8 cellular contexts compared by ENCODE assay signal in genomic region chr3:17023006-17023664, GRCh38.
DNase-seq lines count a peak whose midpoint lies in the region; ATAC-seq lines count a peak whose summit lies in the region.

No MANE protein-coding gene starts in this region.

- H3K4me2 ChIP-seq in mesenchymal stem cell (ENCODE audit: low read length, poor library complexity, severe bottlenecking), result no peak overlapping the region

- CTCF ChIA-PET in activated CD4-positive, alpha-beta memory T cell treated with anti-CD3 and anti-CD28 coated beads, Interleukin-2, amount 10 ng/mL, durations not matched to agents 7 days and 5 days (lab: Charles Lee), result interaction anchor here (0.9 to 1.6 kb wide), 2 partner anchors 139 to 194 kb away, joined by 3 to 4 read pairs; no protein-coding TSS in a partner anchor

- peaks cover 0 to 2% of the 10 kb centered on the region in 2 experiments for H3K36me3 ChIP-seq in mesenchymal stem cell (ENCODE audit: control insufficient read depth in 1 of 2, insufficient read depth in 2 of 2, low read depth in 1 of 2, low read length in 2 of 2)

- H2BK120ac ChIP-seq in mesenchymal stem cell (ENCODE audit: low read depth, low read length), result no peak overlapping the region

- no peak overlapping the region for H3K4me3 ChIP-seq in mesenchymal stem cell (ENCODE audit: insufficient read depth in 1 of 2, low read depth in 1 of 2, low read length in 2 of 2)

- no peaks in the 10 kb centered on the region for H3K27me3 ChIP-seq in mesenchymal stem cell (ENCODE audit: control insufficient read depth in 1 of 2, insufficient read depth in 1 of 2, low read length in 2 of 2)

- H3K36me3 Mint-ChIP-seq in activated CD4-positive, alpha-beta memory T cell treated with anti-CD3 and anti-CD28 coated beads, Interleukin-2, amount 10 ng/mL, durations not matched to agents 7 days and 5 days (ENCODE audit: low read depth), result peaks cover 46% of the 10 kb centered on the region

- no peak overlapping the region for H3K4ac ChIP-seq in mesenchymal stem cell (ENCODE audit: low read depth in 1 of 2, low read length in 2 of 2)

- H4K91ac ChIP-seq in mesenchymal stem cell (ENCODE audit: low read length), result no peak overlapping the region

- DNase-seq in activated CD4-positive, alpha-beta memory T cell treated with anti-CD3 and anti-CD28 coated beads, Interleukin-2, amount 10 ng/mL, durations not matched to agents 7 days and 5 days, result peak; percentile 50
- DNase-seq in mesenchymal stem cell (peak; percentile 16), NCI-H1694 (lab: John Stamatoyannopoulos, UW) (no peak), DMS153 (lab: John Stamatoyannopoulos, UW) (no peak), GDM1 (lab: John Stamatoyannopoulos, UW) (no peak)

- H2BK12ac ChIP-seq in mesenchymal stem cell (ENCODE audit: low read length in 2 of 2), result no peak overlapping the region

- WGBS in mesenchymal stem cell, result 47% methylated on average over 3 of the region's 6 CpGs

- no peak overlapping the region for H3K27ac ChIP-seq in mesenchymal stem cell (ENCODE audit: low read length, poor library complexity, severe bottlenecking)

- no peaks in the 10 kb centered on the region for H3K27me3 Mint-ChIP-seq in activated CD4-positive, alpha-beta memory T cell treated with anti-CD3 and anti-CD28 coated beads, Interleukin-2, amount 10 ng/mL, durations not matched to agents 7 days and 5 days

- no peak overlapping the region for H3K14ac ChIP-seq in mesenchymal stem cell (ENCODE audit: low read length in 2 of 2)

- ATAC-seq in GM18508 (IDR thresholded peaks at IDR 0.05; ENCODE audit: insufficient read depth, unreplicated experiment) (peak; percentile 92), HG02884 (IDR thresholded peaks at IDR 0.05; ENCODE audit: unreplicated experiment) (peak; percentile 93), esophagus mucosa (no peak)

- POLR2A ChIA-PET in activated CD4-positive, alpha-beta memory T cell treated with anti-CD3 and anti-CD28 coated beads, Interleukin-2, amount 10 ng/mL, durations not matched to agents 7 days and 5 days (lab: Charles Lee), result interaction anchor here (1.0 kb wide), 1 partner anchor 28 kb away, joined by 4 read pairs; no protein-coding TSS in a partner anchor

- no peak overlapping the region for H2BK5ac ChIP-seq in mesenchymal stem cell (ENCODE audit: low read depth, low read length, poor library complexity, severe bottlenecking)

- H2AFZ ChIP-seq in mesenchymal stem cell (ENCODE audit: low read depth, low read length), result no peak overlapping the region

- H3K23ac ChIP-seq in mesenchymal stem cell (ENCODE audit: low read length in 2 of 2), result no peak overlapping the region

- no peaks in the 10 kb centered on the region for H3K9me3 ChIP-seq in mesenchymal stem cell (ENCODE audit: control insufficient read depth, low read length)

- peaks cover 34% of the 10 kb centered on the region for H3K4me1 Mint-ChIP-seq in activated CD4-positive, alpha-beta memory T cell treated with anti-CD3 and anti-CD28 coated beads, Interleukin-2, amount 10 ng/mL, durations not matched to agents 7 days and 5 days

- H2AK5ac ChIP-seq in mesenchymal stem cell (ENCODE audit: low read length, severe bottlenecking), result no peak overlapping the region

- no peaks in the 10 kb centered on the region for H3K9me3 Mint-ChIP-seq in activated CD4-positive, alpha-beta memory T cell treated with anti-CD3 and anti-CD28 coated beads, Interleukin-2, amount 10 ng/mL, durations not matched to agents 7 days and 5 days

- H3K27ac Mint-ChIP-seq in activated CD4-positive, alpha-beta memory T cell treated with anti-CD3 and anti-CD28 coated beads, Interleukin-2, amount 10 ng/mL, durations not matched to agents 7 days and 5 days, result peak overlapping the region; percentile 52

- no peaks in the 10 kb centered on the region for H3K79me1 ChIP-seq in mesenchymal stem cell (replicated peaks; ENCODE audit: low read length, poor library complexity, severe bottlenecking)

- peak overlapping the region; percentile 10 for H3K4me3 Mint-ChIP-seq in activated CD4-positive, alpha-beta memory T cell treated with anti-CD3 and anti-CD28 coated beads, Interleukin-2, amount 10 ng/mL, durations not matched to agents 7 days and 5 days

- H3K18ac ChIP-seq in mesenchymal stem cell (ENCODE audit: low read depth in 1 of 2, low read length in 2 of 2), result no peak overlapping the region

- H4K8ac ChIP-seq in mesenchymal stem cell (ENCODE audit: low read length), result no peak overlapping the region

- no peak overlapping the region for H2BK15ac ChIP-seq in mesenchymal stem cell (ENCODE audit: low read depth, poor library complexity, severe bottlenecking)

- no peaks in the 10 kb centered on the region for H3K4me1 ChIP-seq in mesenchymal stem cell (ENCODE audit: control insufficient read depth, insufficient read depth, low read depth, low read length)

- no peak overlapping the region for H3K9ac ChIP-seq in mesenchymal stem cell (ENCODE audit: low read length)

Comparison
In these comparisons a context has a peak if more than half of its experiments do, and no peak if none do; other contexts are left out.
1. DNase-seq: peak in activated CD4-positive, alpha-beta memory T cell treated with anti-CD3 and anti-CD28 coated beads, Interleukin-2, amount 10 ng/mL, durations not matched to agents 7 days and 5 days (single experiment) and mesenchymal stem cell (single experiment); none in NCI-H1694 (single experiment), DMS153 (single experiment) and GDM1 (single experiment).